Comparison of ENCODE assay signal across 24 cellular contexts in the genomic region with DNA sequence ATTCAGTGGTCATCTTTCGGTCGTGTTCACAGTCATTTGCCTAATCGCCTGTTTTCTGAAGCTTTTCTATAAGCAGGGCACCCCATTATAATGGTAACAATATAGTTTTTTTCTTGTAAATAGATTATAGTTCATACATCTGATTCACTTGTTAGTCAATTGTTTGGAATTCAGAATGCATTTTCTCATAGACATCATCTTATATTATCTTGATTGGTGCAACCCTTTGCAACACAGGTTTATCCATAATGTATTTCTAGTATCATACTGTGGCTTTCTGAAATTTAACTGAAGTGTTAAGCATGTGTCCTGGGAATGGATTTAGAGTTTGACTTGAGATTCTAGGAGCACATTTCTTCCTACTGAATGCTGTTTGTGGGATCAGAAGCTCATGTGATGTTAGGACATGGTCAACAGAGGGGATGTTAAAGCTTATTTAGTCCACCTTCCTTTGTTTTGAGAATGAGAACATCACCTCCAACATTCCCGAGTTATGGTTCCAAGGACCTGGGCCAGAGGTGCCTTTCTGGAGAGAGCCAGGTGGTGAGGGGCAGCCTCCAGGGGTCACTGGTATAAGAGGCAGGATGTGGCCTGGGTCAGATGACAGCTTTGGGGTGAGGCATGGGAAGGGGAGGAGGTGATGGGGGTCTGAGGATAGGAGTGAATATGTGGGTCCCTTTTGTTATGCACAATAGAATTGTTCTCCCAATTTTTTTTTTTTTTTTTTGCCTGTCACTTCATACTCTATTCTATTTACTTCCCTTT.
"Had no signal": no experiment of that assay in that cellular context is flagged by ENCODE, and none has a peak within 500 bp of the region (broad histone marks: within the 10 kb centered on the region; RNA-seq: fewer than 3 reads in every experiment).

No MANE protein-coding gene starts in this region.

- H3K27ac ChIP-seq: coronary artery, esophagus muscularis mucosa, foreskin keratinocyte, lower lobe of right lung, prostate gland, right atrium auricular region, skin epidermis, testis had no signal

- H3K4me3 ChIP-seq: coronary artery, esophagus muscularis mucosa, lower lobe of right lung, prostate gland, right atrium auricular region, skin epidermis, testis had no signal

- ATAC-seq: activated CD8-positive, alpha-beta T cell treated with anti-CD3 and anti-CD28 coated beads for 36 hours; foreskin keratinocyte; lower lobe of right lung; naive thymus-derived CD8-positive, alpha-beta T cell had no signal

- H3K4me1 ChIP-seq: esophagus muscularis mucosa, lower lobe of right lung, prostate gland, right atrium auricular region, testis had no signal

- H3K36me3 ChIP-seq: esophagus muscularis mucosa, lower lobe of right lung, prostate gland, right atrium auricular region had no signal

- H3K27me3 ChIP-seq: esophagus muscularis mucosa, foreskin keratinocyte, right atrium auricular region, testis had no signal

- H3K27ac Mint-ChIP-seq: activated B cell treated with CpG ODN at 0.5 μM for 24 hours; activated CD4-positive, alpha-beta T cell treated with anti-CD3 and anti-CD28 coated beads, Interleukin-2, amount 10 ng/mL, durations not matched to agents 24 days and 14 days; activated CD8-positive, alpha-beta T cell treated with anti-CD3 and anti-CD28 coated beads for 36 hours; activated naive CD8-positive, alpha-beta T cell treated with anti-CD3 and anti-CD28 coated beads, Interleukin-2, amount 10 ng/mL, durations not matched to agents 7 days and 5 days; activated T-helper 2 cell treated with anti-CD3 and anti-CD28 coated beads, Interferon-gamma antibody, Interleukin-2, Interleukin-4, amounts not matched to agents 10 μg/mL and 5 μg/mL and 100 μg/mL, durations not matched to agents 14 hours and 24 hours and 36 hours; brain; T-helper 2 cell treated with Interferon-gamma antibody and Interleukin-4, amounts not matched to agents 5 μg/mL and 100 μg/mL, for 36 hours; type B pancreatic cell had no signal

- H3K9me3 Mint-ChIP-seq: activated B cell treated with CpG ODN at 0.5 μM for 24 hours; activated CD4-positive, alpha-beta T cell treated with anti-CD3 and anti-CD28 coated beads, Interleukin-2, amount 10 ng/mL, durations not matched to agents 24 days and 14 days; activated CD8-positive, alpha-beta T cell treated with anti-CD3 and anti-CD28 coated beads for 36 hours; activated T-helper 2 cell treated with anti-CD3 and anti-CD28 coated beads, Interferon-gamma antibody, Interleukin-2, Interleukin-4, amounts not matched to agents 10 μg/mL and 5 μg/mL and 100 μg/mL, durations not matched to agents 14 hours and 24 hours and 36 hours; central memory CD8-positive, alpha-beta T cell; naive thymus-derived CD8-positive, alpha-beta T cell; T-helper 2 cell treated with Interferon-gamma antibody and Interleukin-4, amounts not matched to agents 5 μg/mL and 100 μg/mL, for 36 hours; type B pancreatic cell had no signal

- H3K4me1 Mint-ChIP-seq: activated B cell treated with CpG ODN at 0.5 μM for 24 hours had no signal

- H3K4me3 Mint-ChIP-seq: activated B cell treated with CpG ODN at 0.5 μM for 24 hours; activated CD4-positive, alpha-beta T cell treated with anti-CD3 and anti-CD28 coated beads, Interleukin-2, amount 10 ng/mL, durations not matched to agents 24 days and 14 days; activated CD8-positive, alpha-beta T cell treated with anti-CD3 and anti-CD28 coated beads for 36 hours; activated naive CD8-positive, alpha-beta T cell treated with anti-CD3 and anti-CD28 coated beads, Interleukin-2, amount 10 ng/mL, durations not matched to agents 7 days and 5 days; brain; central memory CD8-positive, alpha-beta T cell; naive thymus-derived CD8-positive, alpha-beta T cell; T-helper 2 cell treated with Interferon-gamma antibody and Interleukin-4, amounts not matched to agents 5 μg/mL and 100 μg/mL, for 36 hours; type B pancreatic cell had no signal

- H3K27me3 Mint-ChIP-seq: activated B cell treated with CpG ODN at 0.5 μM for 24 hours; activated CD4-positive, alpha-beta T cell treated with anti-CD3 and anti-CD28 coated beads, Interleukin-2, amount 10 ng/mL, durations not matched to agents 24 days and 14 days; activated CD8-positive, alpha-beta T cell treated with anti-CD3 and anti-CD28 coated beads for 36 hours; activated naive CD8-positive, alpha-beta T cell treated with anti-CD3 and anti-CD28 coated beads, Interleukin-2, amount 10 ng/mL, durations not matched to agents 7 days and 5 days; brain; central memory CD8-positive, alpha-beta T cell; naive thymus-derived CD8-positive, alpha-beta T cell; type B pancreatic cell had no signal

- H3K9me3 ChIP-seq: esophagus muscularis mucosa, lower lobe of right lung, prostate gland, right atrium auricular region, testis had no signal

- DNase-seq: activated B cell treated with CpG ODN at 0.5 μM for 24 hours; activated CD4-positive, alpha-beta T cell treated with anti-CD3 and anti-CD28 coated beads, Interleukin-2, amount 10 ng/mL, durations not matched to agents 24 days and 14 days; activated CD8-positive, alpha-beta T cell treated with anti-CD3 and anti-CD28 coated beads for 36 hours; activated naive CD4-positive, alpha-beta T cell treated with Interleukin-2 at 50 U/mL for 16 hours; activated naive CD8-positive, alpha-beta T cell treated with anti-CD3 and anti-CD28 coated beads, Interleukin-2, amount 10 ng/mL, durations not matched to agents 7 days and 5 days; activated T-cell treated with anti-CD3 and anti-CD28 coated beads, Interleukin-2, amount 50 U/mL, for 1 hour; anterior cingulate cortex; effector CD4-positive, alpha-beta T cell; glutamatergic neuron; hippocampal formation; lower lobe of right lung; naive thymus-derived CD8-positive, alpha-beta T cell; testis had no signal
